Comparison of ENCODE assay signal across 8 cellular contexts in the genomic region with DNA sequence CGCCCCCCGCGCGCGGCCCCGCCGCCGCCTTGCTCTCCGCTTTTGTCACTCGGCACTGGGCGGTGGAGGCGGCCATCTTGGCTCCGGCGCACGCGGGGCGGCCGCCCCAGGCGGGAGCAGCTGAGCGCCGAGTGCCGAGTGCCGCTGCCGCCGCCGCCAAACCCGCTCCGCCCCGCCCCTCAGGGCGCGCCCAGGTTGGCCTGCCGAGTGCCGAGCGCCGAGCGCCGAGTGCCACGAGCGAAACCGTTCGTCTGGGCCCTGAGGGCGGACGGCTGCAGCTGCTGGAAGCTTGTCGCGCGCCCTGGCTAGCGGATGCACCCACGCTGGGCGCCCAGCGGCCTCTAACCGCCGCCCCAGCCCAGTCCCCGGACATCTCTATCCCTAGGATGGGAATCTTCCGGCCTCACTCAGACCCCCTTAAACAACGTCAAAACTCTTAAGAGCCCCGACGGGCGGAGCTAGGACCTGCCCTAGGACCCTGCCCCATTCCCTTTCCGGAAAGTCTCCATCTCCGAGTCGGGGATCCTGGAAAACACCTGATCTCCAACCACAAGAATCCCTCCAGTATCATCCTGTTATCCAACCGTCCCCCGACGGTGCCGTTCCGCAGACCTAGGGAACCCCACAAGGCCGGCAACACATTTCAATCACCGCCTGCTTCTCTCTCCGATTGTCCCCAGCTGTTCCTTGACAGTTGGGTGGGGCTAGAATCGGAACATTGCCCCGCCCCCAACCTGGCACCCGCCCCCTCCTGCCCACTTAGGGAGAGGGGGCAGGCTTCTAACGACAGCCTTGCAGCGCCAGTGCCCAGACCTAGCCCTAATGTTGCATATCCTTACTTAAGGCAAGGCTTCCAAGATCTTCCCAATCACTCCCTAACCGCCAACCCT. TPM values are rescaled to one million over a fixed set of nuclear protein-coding genes. Genes with fewer than 3 reads are reported as not detected.
DNase-seq lines count a peak whose midpoint lies in the region; ATAC-seq and TF ChIP-seq lines count a peak whose summit lies in the region.

No MANE protein-coding gene starts in this region.

- CTCF ChIA-PET in HEK293 (lab: Yijun Ruan, JAX) = interaction anchor here (1.7 to 2.3 kb wide), 2 partner anchors 12 to 123 kb away, joined by 7 to 8 read pairs; no protein-coding TSS in a partner anchor

- H3K4me3 ChIP-seq in HEK293 (ENCODE audit: low read depth, low read length) = peak overlapping the region; percentile 95
- H3K4me3 ChIP-seq in prostate gland = peak overlapping the region; percentile 78 to 85
- peak overlapping the region; percentile 75 for H3K4me3 ChIP-seq in upper lobe of right lung

- peak overlapping the region; percentile 90 for H3K27ac Mint-ChIP-seq in T-helper 1 cell treated with Interleukin-12 subunit alpha and Interleukin-12 subunit beta and Interleukin-4 antibody, amounts not matched to agents 30 μg/mL and 1 μg/mL, for 36 hours

- no peaks in the 10 kb centered on the region for H3K9me3 ChIP-seq in HEK293 (ENCODE audit: control insufficient read depth, insufficient read depth, low read depth, low read length)
- no peaks in the 10 kb centered on the region for H3K9me3 ChIP-seq in prostate gland
- no peaks in the 10 kb centered on the region for H3K9me3 ChIP-seq in upper lobe of right lung

- ATAC-seq in left ventricle myocardium superior (peak; percentile 92), upper lobe of right lung (peak; percentile 97)

- peaks cover 24% of the 10 kb centered on the region for H3K4me1 Mint-ChIP-seq in T-helper 1 cell treated with Interleukin-12 subunit alpha and Interleukin-12 subunit beta and Interleukin-4 antibody, amounts not matched to agents 30 μg/mL and 1 μg/mL, for 36 hours (ENCODE audit: low read depth)

- H3K36me3 ChIP-seq in HEK293 (ENCODE audit: control insufficient read depth in 2 of 2, insufficient read depth in 1 of 2, low read length in 2 of 2) (peaks cover 0 to 27% of the 10 kb centered on the region in 2 experiments; a peak in 1 of 3 replicates), prostate gland (peaks cover 0 to 10% of the 10 kb centered on the region in 2 donors), upper lobe of right lung (peaks cover 10% of the 10 kb centered on the region)

- no peaks in the 10 kb centered on the region for H3K9me3 Mint-ChIP-seq in T-helper 1 cell treated with Interleukin-12 subunit alpha and Interleukin-12 subunit beta and Interleukin-4 antibody, amounts not matched to agents 30 μg/mL and 1 μg/mL, for 36 hours

- peaks cover 7% of the 10 kb centered on the region for H3K4me1 ChIP-seq in HEK293 (ENCODE audit: control insufficient read depth, insufficient read depth, low read length)
- peaks cover 18% of the 10 kb centered on the region for H3K4me1 ChIP-seq in prostate gland (replicated peaks)
- peaks cover 27% of the 10 kb centered on the region for H3K4me1 ChIP-seq in upper lobe of right lung

- no peak for TF ChIP-seq POLR2A in prostate gland (IDR thresholded peaks at IDR 0.05)

- H3K27me3 ChIP-seq in prostate gland (replicated peaks; ENCODE audit: insufficient read depth) (no peaks in the 10 kb centered on the region), upper lobe of right lung (no peaks in the 10 kb centered on the region)

- in situ Hi-C loops in G401 (cut with HindIII; ENCODE audit: low sequenced_read_pairs) = no loop called here

- peak overlapping the region; percentile 68 for H3K27ac ChIP-seq in HEK293 (ENCODE audit: extremely low read depth, low read depth, low read length)
- peak overlapping the region; percentile 87 to 88 for H3K27ac ChIP-seq in prostate gland
- H3K27ac ChIP-seq in upper lobe of right lung = peak overlapping the region; percentile 86

- peak overlapping the region; percentile 90 for H3K4me3 Mint-ChIP-seq in T-helper 1 cell treated with Interleukin-12 subunit alpha and Interleukin-12 subunit beta and Interleukin-4 antibody, amounts not matched to agents 30 μg/mL and 1 μg/mL, for 36 hours

- H3K36me3 Mint-ChIP-seq in T-helper 1 cell treated with Interleukin-12 subunit alpha and Interleukin-12 subunit beta and Interleukin-4 antibody, amounts not matched to agents 30 μg/mL and 1 μg/mL, for 36 hours (ENCODE audit: low read depth) = peaks cover 16% of the 10 kb centered on the region

- POLR2A ChIA-PET in HEK293 (lab: Yijun Ruan, JAX) = interaction anchor here (0.6 to 2.8 kb wide), 9 partner anchors 14 to 1298 kb away, joined by 3 to 27 read pairs (median 5); partner anchors contain the start of genes AKAP8 and AKAP8L

- DNase-seq in G401 (ENCODE audit: low spot score) (peak; percentile 84), NCI-H1417 (lab: John Stamatoyannopoulos, UW) (peak; percentile 83 to 96 (median 94)), amygdala (lab: John Stamatoyannopoulos, UW) (peak in 55 of 56 donors; percentile 26 to 93 (median 78)), left ventricle myocardium superior (peak; percentile 96), prostate gland (ENCODE audit: low spot score) (peak; percentile 84), upper lobe of right lung (peak; percentile 97)

- TF ChIP-seq CTCF in HEK293 (tag by site-specific recombination; IDR thresholded peaks at IDR 0.05) (no peak), prostate gland (IDR thresholded peaks at IDR 0.05) (no peak), upper lobe of right lung (IDR thresholded peaks at IDR 0.05) (no peak)

- H3K27me3 Mint-ChIP-seq in T-helper 1 cell treated with Interleukin-12 subunit alpha and Interleukin-12 subunit beta and Interleukin-4 antibody, amounts not matched to agents 30 μg/mL and 1 μg/mL, for 36 hours (ENCODE audit: low read depth) = no peaks in the 10 kb centered on the region

- intact Hi-C loops in left ventricle myocardium superior (cut with micrococcal nuclease) (no loop called here), prostate gland (cut with DNase I) (loop anchor here (5.0 kb wide), 1 partner anchor 56 kb away; the partner anchor contains the start of gene AKAP8), upper lobe of right lung (cut with DNase I) (no loop called here)

- under 1% methylated on average over 48 of the region's 75 CpGs for WGBS in prostate gland

TF ChIP-seq in HEK293, 187 proteins besides CTCF, POLR2A, EP300 and RAD21 (continues in another document):
- peak; percentile 60; the same call in 1 of the 2 replicates for TF ChIP-seq KLF17 (tag by site-specific recombination; IDR thresholded peaks at IDR 0.05)
- peak; percentile 70 for TF ChIP-seq SP2 (tag by site-specific recombination; IDR thresholded peaks at IDR 0.05)
- TF ChIP-seq ZBTB48 (tag by site-specific recombination; IDR thresholded peaks at IDR 0.05) = peak; percentile 85
- TF ChIP-seq, protein P1, sequence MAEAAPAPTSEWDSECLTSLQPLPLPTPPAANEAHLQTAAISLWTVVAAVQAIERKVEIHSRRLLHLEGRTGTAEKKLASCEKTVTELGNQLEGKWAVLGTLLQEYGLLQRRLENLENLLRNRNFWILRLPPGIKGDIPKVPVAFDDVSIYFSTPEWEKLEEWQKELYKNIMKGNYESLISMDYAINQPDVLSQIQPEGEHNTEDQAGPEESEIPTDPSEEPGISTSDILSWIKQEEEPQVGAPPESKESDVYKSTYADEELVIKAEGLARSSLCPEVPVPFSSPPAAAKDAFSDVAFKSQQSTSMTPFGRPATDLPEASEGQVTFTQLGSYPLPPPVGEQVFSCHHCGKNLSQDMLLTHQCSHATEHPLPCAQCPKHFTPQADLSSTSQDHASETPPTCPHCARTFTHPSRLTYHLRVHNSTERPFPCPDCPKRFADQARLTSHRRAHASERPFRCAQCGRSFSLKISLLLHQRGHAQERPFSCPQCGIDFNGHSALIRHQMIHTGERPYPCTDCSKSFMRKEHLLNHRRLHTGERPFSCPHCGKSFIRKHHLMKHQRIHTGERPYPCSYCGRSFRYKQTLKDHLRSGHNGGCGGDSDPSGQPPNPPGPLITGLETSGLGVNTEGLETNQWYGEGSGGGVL (tag by site-specific recombination; IDR thresholded peaks at IDR 0.05) = peak; percentile 47
- no peak for TF ChIP-seq ZNF311 (tag by site-specific recombination; IDR thresholded peaks at IDR 0.05; ENCODE audit: borderline replicate concordance)
- no peak for TF ChIP-seq ZNF362 (tag by site-specific recombination; IDR thresholded peaks at IDR 0.05)
- TF ChIP-seq ZNF529 (tag by site-specific recombination; IDR thresholded peaks at IDR 0.05; ENCODE audit: insufficient replicate concordance) = no peak
- no peak for TF ChIP-seq ZNF426 (tag by site-specific recombination; IDR thresholded peaks at IDR 0.05)
- no peak for TF ChIP-seq SCRT1 (tag by site-specific recombination; IDR thresholded peaks at IDR 0.05; ENCODE audit: borderline replicate concordance)

RNA-seq across cellular contexts. Expression of gene AKAP8L, which starts 14.1 kb away (rescaled TPM):
- 86.3 and 92.4 TPM in 2 replicates for total RNA-seq in G401 (2014; rRNA removed; shearing (Covaris generic))
- total RNA-seq in left ventricle myocardium superior (82.5 TPM), prostate gland (100 to 1,000 TPM; 107 to 269 TPM), upper lobe of right lung (95.5 TPM)

RNA-seq across cellular contexts. Expression of gene WIZ, which starts 16.9 kb away (rescaled TPM):
- 24.9 and 28.2 TPM in 2 replicates for total RNA-seq in G401 (2014; rRNA removed; shearing (Covaris generic))
- total RNA-seq in left ventricle myocardium superior (32.2 TPM), prostate gland (10 to 100 TPM; 55.9 to 93.3 TPM), upper lobe of right lung (30.9 TPM)

RNA-seq across cellular contexts. Expression of gene RASAL3, which starts 31.5 kb away (rescaled TPM):
- not detected in 2 replicates for total RNA-seq in G401 (2014; rRNA removed; shearing (Covaris generic))
- total RNA-seq in left ventricle myocardium superior = 2.0 TPM
- total RNA-seq in prostate gland = 1 to 10 TPM; 2.8 to 4.3 TPM
- 19.1 TPM for total RNA-seq in upper lobe of right lung

RNA-seq across cellular contexts. Expression of gene PGLYRP2, which starts 46.4 kb away (rescaled TPM):
- not detected in 2 replicates for total RNA-seq in G401 (2014; rRNA removed; shearing (Covaris generic))
- not detected for total RNA-seq in left ventricle myocardium superior
- 10 to 100 TPM in 1 of 2 donors, 1 to 10 TPM in 1; 9.2 to 31.9 TPM for total RNA-seq in prostate gland
- not detected for total RNA-seq in upper lobe of right lung

RNA-seq across cellular contexts. Expression of gene AKAP8, which starts 53.3 kb away (rescaled TPM):
- total RNA-seq in G401 (2014; rRNA removed; shearing (Covaris generic)) = 19.6 and 25.3 TPM in 2 replicates
- total RNA-seq in left ventricle myocardium superior (24.0 TPM), prostate gland (10 to 100 TPM; 30.3 to 34.2 TPM), upper lobe of right lung (31.0 TPM)

Comparison
In these comparisons a context has a peak if more than half of its experiments do, and no peak if none do; other contexts are left out.
1. Peak in every context shown above with its lines: DNase-seq, ATAC-seq, H3K4me3 ChIP-seq and H3K27ac ChIP-seq.